ENCODE assay signal across 22 cellular contexts in the genomic region with DNA sequence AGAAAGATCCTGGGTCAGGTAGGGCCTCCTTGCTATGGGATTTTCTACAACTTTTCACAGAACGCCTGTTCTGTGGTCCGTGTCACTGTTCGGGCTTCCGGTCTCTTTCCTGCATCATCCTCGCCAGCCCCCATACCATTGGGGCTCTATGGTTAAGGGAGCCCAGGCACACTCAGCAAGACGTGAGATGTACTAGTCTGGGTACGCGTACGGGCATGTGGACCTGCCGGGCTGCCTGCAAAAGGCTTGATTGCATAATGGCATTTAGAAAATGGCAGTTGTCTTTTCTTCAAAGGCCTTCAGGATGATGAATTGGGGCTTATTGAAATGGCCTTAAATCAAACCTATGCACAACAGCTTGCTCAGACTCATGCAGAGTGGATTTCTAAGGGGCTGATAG.
"Had no signal": no experiment of that assay in that cellular context is flagged by ENCODE, and none has a peak within 500 bp of the region (broad histone marks: within the 10 kb centered on the region; RNA-seq: fewer than 3 reads in every experiment).

No MANE protein-coding gene starts in this region.

- H3K4me1 ChIP-seq: colonic mucosa, gastrocnemius medialis, lower lobe of right lung, pancreas, right lobe of liver, upper lobe of left lung had no signal

- H3K4me3 Mint-ChIP-seq: dendritic cell treated with granulocyte-macrophage colony-stimulating factor and Interleukin-4, amounts not matched to agents 40 ng/mL and 50 ng/mL, for 4 days; memory B cell; natural killer cell; stimulated activated naive CD8-positive, alpha-beta T cell treated with anti-CD3 and anti-CD28 coated beads, Interleukin-15, amount 100 ng/mL, for 72 hours had no signal

- H3K4me3 ChIP-seq: colonic mucosa, gastrocnemius medialis, lower lobe of right lung, pancreas, right lobe of liver, suprapubic skin, upper lobe of left lung had no signal

- H3K4me1 Mint-ChIP-seq: memory B cell; natural killer cell; stimulated activated naive CD8-positive, alpha-beta T cell treated with anti-CD3 and anti-CD28 coated beads, Interleukin-15, amount 100 ng/mL, for 72 hours had no signal

- H3K27ac Mint-ChIP-seq: dendritic cell treated with granulocyte-macrophage colony-stimulating factor and Interleukin-4, amounts not matched to agents 40 ng/mL and 50 ng/mL, for 4 days; memory B cell; natural killer cell; stimulated activated naive CD8-positive, alpha-beta T cell treated with anti-CD3 and anti-CD28 coated beads, Interleukin-15, amount 100 ng/mL, for 72 hours had no signal

- H3K9me3 Mint-ChIP-seq: dendritic cell treated with granulocyte-macrophage colony-stimulating factor and Interleukin-4, amounts not matched to agents 40 ng/mL and 50 ng/mL, for 4 days; memory B cell; natural killer cell; stimulated activated naive CD8-positive, alpha-beta T cell treated with anti-CD3 and anti-CD28 coated beads, Interleukin-15, amount 100 ng/mL, for 72 hours had no signal

- H3K27me3 ChIP-seq: colonic mucosa, gastrocnemius medialis, pancreas, right lobe of liver, suprapubic skin, upper lobe of left lung had no signal

- H3K27me3 Mint-ChIP-seq: dendritic cell treated with granulocyte-macrophage colony-stimulating factor and Interleukin-4, amounts not matched to agents 40 ng/mL and 50 ng/mL, for 4 days; stimulated activated naive CD8-positive, alpha-beta T cell treated with anti-CD3 and anti-CD28 coated beads, Interleukin-15, amount 100 ng/mL, for 72 hours had no signal

- H3K27ac ChIP-seq: colonic mucosa, gastrocnemius medialis, lower lobe of right lung, pancreas, right lobe of liver, suprapubic skin, upper lobe of left lung had no signal

- DNase-seq: colonic mucosa; effector memory CD4-positive, alpha-beta T cell; erythroblast; gastrocnemius medialis; head of caudate nucleus; left ventricle myocardium superior; lower lobe of right lung; natural killer cell; occipital lobe; pancreas; retina; right lobe of liver; small intestine; stimulated activated CD4-positive, alpha-beta T cell treated with anti-CD3 and anti-CD28 coated beads, Interleukin-15, amount 100 ng/mL, for 24 hours; stimulated activated CD4-positive, alpha-beta T cell treated with anti-CD3 and anti-CD28 coated beads, Interleukin-4, amount 100 ng/mL, for 1 hour; stimulated activated CD8-positive, alpha-beta memory T cell treated with anti-CD3 and anti-CD28 coated beads, Interleukin-4, amount 100 ng/mL, for 48 hours; stimulated activated naive CD4-positive, alpha-beta T cell; stimulated activated naive CD8-positive, alpha-beta T cell treated with anti-CD3 and anti-CD28 coated beads, Interleukin-15, amount 100 ng/mL, for 72 hours; upper lobe of left lung had no signal

- H3K36me3 Mint-ChIP-seq: memory B cell, natural killer cell had no signal

- H3K9me3 ChIP-seq: colonic mucosa, gastrocnemius medialis, lower lobe of right lung, pancreas, right lobe of liver, suprapubic skin, upper lobe of left lung had no signal

- ATAC-seq: gastrocnemius medialis; left ventricle myocardium superior; lower lobe of right lung; natural killer cell; pancreas; right lobe of liver; stimulated activated naive CD8-positive, alpha-beta T cell treated with anti-CD3 and anti-CD28 coated beads, Interleukin-15, amount 100 ng/mL, for 72 hours had no signal

- H3K36me3 ChIP-seq: colonic mucosa, gastrocnemius medialis, lower lobe of right lung, pancreas, right lobe of liver, suprapubic skin, upper lobe of left lung had no signal
